8 cellular contexts compared by ENCODE assay signal in genomic region chr2:10813085-10813748, GRCh38. TPM values are rescaled to one million over a fixed set of nuclear protein-coding genes. Genes with fewer than 3 reads are reported as not detected.
DNase-seq lines count a peak whose midpoint lies in the region; ATAC-seq and TF ChIP-seq lines count a peak whose summit lies in the region.

No MANE protein-coding gene starts in this region.

- CTCF ChIA-PET in BJ (lab: Yijun Ruan, JAX), result interaction anchor here (1.0 to 1.6 kb wide), 5 partner anchors 19 to 320 kb away, joined by 3 to 6 read pairs (median 5); a partner anchor contains a TSS

- peaks cover 34% of the 10 kb centered on the region for H3K4me1 ChIP-seq in Karpas-422 (ENCODE audit: low read length)

- POLR2A ChIA-PET in BJ (lab: Charles Lee), result no interaction called here

- H3K27ac ChIP-seq in Karpas-422 (ENCODE audit: low read length), result no peak overlapping the region
- H3K27ac ChIP-seq in coronary artery, result peak overlapping the region; percentile 56 to 95

- ATAC-seq in natural killer cell (no peak), HG02884 (IDR thresholded peaks at IDR 0.05; ENCODE audit: unreplicated experiment) (no peak), GM19328 (IDR thresholded peaks at IDR 0.05; ENCODE audit: unreplicated experiment) (no peak)

- H3K9ac ChIP-seq in Karpas-422 (ENCODE audit: low read length), result peak overlapping the region; percentile 68

- H3K27me3 Mint-ChIP-seq in natural killer cell (ENCODE audit: low read depth in 2 of 2), result peaks cover 0 to 7% of the 10 kb centered on the region in 2 donors

- peaks cover 41% of the 10 kb centered on the region for H3K79me2 ChIP-seq in Karpas-422 (ENCODE audit: low read length)

- 0 out of 2 replicates have a peak, but pooled peaks cover 2% of the 10 kb centered on the region for H3K27me3 ChIP-seq in BJ (ENCODE audit: control insufficient read depth, insufficient read depth, low read length)
- H3K27me3 ChIP-seq in Karpas-422 (ENCODE audit: low read length), result no peaks in the 10 kb centered on the region

- no peaks in the 10 kb centered on the region for H3K36me3 Mint-ChIP-seq in natural killer cell

- peak overlapping the region; percentile 78 for H3K4me2 ChIP-seq in Karpas-422 (ENCODE audit: low read depth, low read length, poor library complexity, severe bottlenecking)

- peaks cover 31% of the 10 kb centered on the region for H4K20me1 ChIP-seq in Karpas-422 (ENCODE audit: insufficient read depth, low read depth, low read length)

- no peaks in the 10 kb centered on the region for H3K36me3 ChIP-seq in BJ (ENCODE audit: control insufficient read depth, insufficient read depth, low read length)
- H3K36me3 ChIP-seq in Karpas-422 (ENCODE audit: insufficient read depth, low read length), result peaks cover 3% of the 10 kb centered on the region; the same call in 1 of the 2 replicates

- TF ChIP-seq CTCF in BJ (IDR thresholded peaks at IDR 0.05; ENCODE audit: insufficient read depth, low read depth, low read length), result no peak
- no peak for TF ChIP-seq CTCF in coronary artery (IDR thresholded peaks at IDR 0.05)
- TF ChIP-seq CTCF in natural killer cell (IDR thresholded peaks at IDR 0.05), result no peak

- H3K9me2 ChIP-seq in Karpas-422 (replicated peaks; ENCODE audit: insufficient read depth, low read length), result no peaks in the 10 kb centered on the region

- H3K4me1 Mint-ChIP-seq in natural killer cell, result peaks cover 24 to 32% of the 10 kb centered on the region in 2 donors

- DNase-seq in BJ (ENCODE audit: low read depth) (no peak), Karpas-422 (no peak), coronary artery (ENCODE audit: low spot score) (no peak), natural killer cell (no peak), NCI-H2081 treated with DMSO at 0.1 percent for 48 hours (lab: John Stamatoyannopoulos, UW) (no peak)
- no peak for DNase-seq in effector CD4-positive, alpha-beta T cell

- H3K4me3 ChIP-seq in BJ (ENCODE audit: low read depth, low read length) (peak overlapping the region; percentile 57), Karpas-422 (ENCODE audit: low read length) (peak overlapping the region; percentile 70), coronary artery (peak overlapping the region; percentile 98)

- peak overlapping the region; percentile 81 for H3K4me3 Mint-ChIP-seq in natural killer cell

- no peaks in the 10 kb centered on the region for H3K9me3 ChIP-seq in Karpas-422 (ENCODE audit: low read length)

- peak overlapping the region; percentile 26 to 82 for H3K27ac Mint-ChIP-seq in natural killer cell

- peak overlapping the region; percentile 91 for H2AFZ ChIP-seq in Karpas-422 (ENCODE audit: low read length)

- H3K9me3 Mint-ChIP-seq in natural killer cell, result no peaks in the 10 kb centered on the region

- intact Hi-C loops in natural killer cell (cut with micrococcal nuclease), result no loop called here

RNA-seq across cellular contexts. Expression of gene PDIA6, which starts 0.6 kb away (rescaled TPM):
- 238 and 364 TPM in 2 replicates for polyA plus RNA-seq in BJ (2011; rRNA removed)
- 77.0 and 81.3 TPM in 2 replicates for polyA minus RNA-seq in BJ (2011; rRNA and poly(A)+ RNA removed)
- 92.4 and 106 TPM in 2 replicates for total RNA-seq in Karpas-422 (2014; rRNA removed; shearing (Covaris generic); ENCODE audit: low replicate concordance)
- 10 to 100 TPM; 57.4 to 81.2 (median 58.7) TPM for total RNA-seq in natural killer cell
